In the genomic region with DNA sequence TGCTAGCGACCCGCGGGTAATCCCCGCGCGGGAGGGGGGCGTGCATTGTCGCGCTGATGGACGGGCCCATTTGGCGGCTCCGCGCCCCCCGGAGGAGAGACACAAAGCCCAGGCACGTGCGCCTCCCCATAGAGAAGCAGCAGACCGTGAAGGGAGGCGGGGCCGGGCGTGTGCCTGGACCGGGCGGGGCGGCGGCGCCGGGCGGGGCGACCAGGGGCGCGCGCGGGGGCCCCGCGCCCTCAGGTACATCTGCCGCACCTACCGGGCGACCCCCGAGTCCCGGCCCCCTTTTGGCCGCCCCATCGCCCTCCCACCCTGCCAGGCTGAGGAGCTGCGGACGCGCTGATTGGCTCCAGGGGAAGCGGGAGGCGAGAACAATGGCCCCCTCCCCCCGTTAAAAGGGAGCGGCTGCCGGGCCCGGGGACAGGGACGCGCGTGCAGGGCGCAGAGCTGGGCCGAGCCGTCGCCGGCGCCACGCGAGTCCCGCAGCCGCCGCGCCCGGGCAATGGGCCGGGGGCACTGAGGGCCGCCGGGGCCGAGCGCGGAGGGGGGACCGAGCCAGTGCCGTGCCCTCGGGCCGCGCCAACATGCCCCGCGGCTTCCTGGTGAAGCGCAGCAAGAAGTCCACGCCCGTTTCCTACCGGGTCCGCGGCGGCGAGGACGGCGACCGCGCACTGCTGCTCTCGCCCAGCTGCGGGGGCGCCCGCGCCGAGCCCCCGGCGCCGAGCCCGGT, we compare ENCODE assay signal across 8 cellular contexts. TPM values are rescaled to one million over a fixed set of nuclear protein-coding genes. Genes with fewer than 3 reads are reported as not detected.
DNase-seq lines count a peak whose midpoint lies in the region; ATAC-seq and TF ChIP-seq lines count a peak whose summit lies in the region.

A gene with protein sequence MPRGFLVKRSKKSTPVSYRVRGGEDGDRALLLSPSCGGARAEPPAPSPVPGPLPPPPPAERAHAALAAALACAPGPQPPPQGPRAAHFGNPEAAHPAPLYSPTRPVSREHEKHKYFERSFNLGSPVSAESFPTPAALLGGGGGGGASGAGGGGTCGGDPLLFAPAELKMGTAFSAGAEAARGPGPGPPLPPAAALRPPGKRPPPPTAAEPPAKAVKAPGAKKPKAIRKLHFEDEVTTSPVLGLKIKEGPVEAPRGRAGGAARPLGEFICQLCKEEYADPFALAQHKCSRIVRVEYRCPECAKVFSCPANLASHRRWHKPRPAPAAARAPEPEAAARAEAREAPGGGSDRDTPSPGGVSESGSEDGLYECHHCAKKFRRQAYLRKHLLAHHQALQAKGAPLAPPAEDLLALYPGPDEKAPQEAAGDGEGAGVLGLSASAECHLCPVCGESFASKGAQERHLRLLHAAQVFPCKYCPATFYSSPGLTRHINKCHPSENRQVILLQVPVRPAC (plus strand): TSS at position 424 of the 733 bp plus-strand sequence. CDS start 164 bp downstream, at position 588.

- peak within 1 kb of the TSS; percentile 54 for H3K4me3 Mint-ChIP-seq in activated CD8-positive, alpha-beta T cell treated with anti-CD3 and anti-CD28 coated beads, Interleukin-2, amount 10 ng/mL, durations not matched to agents 7 days and 5 days

- no peak for ATAC-seq in activated CD8-positive, alpha-beta T cell treated with anti-CD3 and anti-CD28 coated beads, Interleukin-2, amount 10 ng/mL, durations not matched to agents 7 days and 5 days
- ATAC-seq in thoracic aorta (ENCODE audit: insufficient number of reproducible peaks, low FRiP score, low read depth) (no peak), left lobe of liver (no peak), HG03139 (IDR thresholded peaks at IDR 0.05; ENCODE audit: unreplicated experiment) (no peak), HG03457 (IDR thresholded peaks at IDR 0.05; ENCODE audit: unreplicated experiment) (no peak)

- H3K4me1 ChIP-seq in thoracic aorta (ENCODE audit: control insufficient read depth in 1 of 2, low read depth in 2 of 2) = peaks cover 5 to 25% of the 10 kb centered on the region in 2 donors

- DNase-seq in GM12864 (ENCODE audit: low read depth) (no peak), NCI-H1436 treated with DMSO at 0.1 percent for 48 hours (lab: John Stamatoyannopoulos, UW) (peak; percentile 93), iPS-NIHi7 (ENCODE audit: extremely low spot score) (peak; percentile 56), thoracic aorta (ENCODE audit: low spot score) (no peak), left lobe of liver (ENCODE audit: low spot score) (no peak)
- DNase-seq in activated CD8-positive, alpha-beta T cell treated with anti-CD3 and anti-CD28 coated beads, Interleukin-2, amount 10 ng/mL, durations not matched to agents 7 days and 5 days = no peak

- H3K4me3 ChIP-seq in GM12864 (ENCODE audit: low read depth, low read length) = peak within 1 kb of the TSS; percentile 47
- peak within 1 kb of the TSS; percentile 58 for H3K4me3 ChIP-seq in thoracic aorta

- H3K36me3 ChIP-seq in thoracic aorta = no peaks in the 10 kb centered on the region

- H3K9me3 Mint-ChIP-seq in activated CD8-positive, alpha-beta T cell treated with anti-CD3 and anti-CD28 coated beads, Interleukin-2, amount 10 ng/mL, durations not matched to agents 7 days and 5 days (ENCODE audit: insufficient read depth) = no peaks in the 10 kb centered on the region

- H3K27me3 Mint-ChIP-seq in activated CD8-positive, alpha-beta T cell treated with anti-CD3 and anti-CD28 coated beads, Interleukin-2, amount 10 ng/mL, durations not matched to agents 7 days and 5 days (ENCODE audit: low read depth) = peaks cover 70% of the 10 kb centered on the region

- no peak for TF ChIP-seq CTCF in GM12864 (IDR thresholded peaks at IDR 0.05; ENCODE audit: low read depth, low read length, missing control alignments)
- no peak for TF ChIP-seq CTCF in thoracic aorta (IDR thresholded peaks at IDR 0.05)

- CTCF ChIA-PET in activated CD8-positive, alpha-beta T cell treated with anti-CD3 and anti-CD28 coated beads, Interleukin-2, amount 10 ng/mL, durations not matched to agents 7 days and 5 days (lab: Charles Lee) = interaction anchor here (1.3 kb wide), 1 partner anchor 285 kb away, joined by 3 read pairs; no protein-coding TSS in a partner anchor

- H3K27me3 ChIP-seq in thoracic aorta (replicated peaks; ENCODE audit: insufficient read depth) = peaks cover 19% of the 10 kb centered on the region

- no peak within 1 kb of the TSS for H3K27ac ChIP-seq in thoracic aorta

- no peaks in the 10 kb centered on the region for H3K9me3 ChIP-seq in thoracic aorta

- H3K36me3 Mint-ChIP-seq in activated CD8-positive, alpha-beta T cell treated with anti-CD3 and anti-CD28 coated beads, Interleukin-2, amount 10 ng/mL, durations not matched to agents 7 days and 5 days (ENCODE audit: low read depth) = peaks cover 3% of the 10 kb centered on the region

- POLR2A ChIA-PET in activated CD8-positive, alpha-beta T cell treated with anti-CD3 and anti-CD28 coated beads, Interleukin-2, amount 10 ng/mL, durations not matched to agents 7 days and 5 days (lab: Charles Lee) = no interaction called here

- no peak within 1 kb of the TSS for H3K27ac Mint-ChIP-seq in activated CD8-positive, alpha-beta T cell treated with anti-CD3 and anti-CD28 coated beads, Interleukin-2, amount 10 ng/mL, durations not matched to agents 7 days and 5 days

- H3K4me1 Mint-ChIP-seq in activated CD8-positive, alpha-beta T cell treated with anti-CD3 and anti-CD28 coated beads, Interleukin-2, amount 10 ng/mL, durations not matched to agents 7 days and 5 days (ENCODE audit: low read depth) = peaks cover 13% of the 10 kb centered on the region

RNA-seq across cellular contexts. Expression of the gene that starts here (rescaled TPM):
- not detected for total RNA-seq in activated CD8-positive, alpha-beta T cell treated with anti-CD3 and anti-CD28 coated beads, Interleukin-2, amount 10 ng/mL, durations not matched to agents 7 days and 5 days
- total RNA-seq in thoracic aorta = not detected
- not detected for total RNA-seq in left lobe of liver

Comparison
In these comparisons a context has a peak if more than half of its experiments do, and no peak if none do; other contexts are left out.
1. DNase-seq: peak in NCI-H1436 treated with DMSO at 0.1 percent for 48 hours (single experiment) and iPS-NIHi7 (single experiment); none in GM12864 (single experiment), activated CD8-positive, alpha-beta T cell treated with anti-CD3 and anti-CD28 coated beads, Interleukin-2, amount 10 ng/mL, durations not matched to agents 7 days and 5 days (single experiment), thoracic aorta (single experiment) and left lobe of liver (single experiment).